In genomic region chr3:34504755-34505154, GRCh38 we compare ENCODE assay signal across 26 cellular contexts.
"Had no signal": no experiment of that assay in that cellular context is flagged by ENCODE, and none has a peak within 500 bp of the region (broad histone marks: within the 10 kb centered on the region; RNA-seq: fewer than 3 reads in every experiment).

No MANE protein-coding gene starts in this region.

- H3K36me3 ChIP-seq: left lung, lower lobe of right lung, neutrophil, ovary, stomach, thyroid gland had no signal

- H3K9me3 ChIP-seq: left lung, lower lobe of right lung, neutrophil, ovary, psoas muscle, stomach, thyroid gland had no signal

- ATAC-seq: activated CD8-positive, alpha-beta T cell treated with anti-CD3 and anti-CD28 coated beads for 36 hours; activated naive CD8-positive, alpha-beta T cell treated with anti-CD3 and anti-CD28 coated beads, Interleukin-2, amount 50 U/mL, for 24 hours; activated T-cell treated with anti-CD3 and anti-CD28 coated beads, Interleukin-2, amount 50 U/mL, for 4 hours; activated T-helper 17 cell treated with anti-CD3 and anti-CD28 coated beads, Interleukin-2, amount 50 U/mL, for 72 hours; left lung; lower lobe of right lung; natural killer cell treated with Interleukin-12 subunit alpha and Interleukin-12 subunit beta and Interleukin-15 and Interleukin-18, amount 100 ng/mL, for 72 hours; psoas muscle; stimulated activated naive B cell treated with anti-CD40 and anti-IgM and Interleukin-4, amounts not matched to agents 10 μg/mL and 1 μg/mL and 100 μg/mL, for 72 hours had no signal

- H3K27me3 ChIP-seq: left lung, neutrophil, ovary, stomach, thyroid gland had no signal

- H3K4me3 ChIP-seq: left lung, lower lobe of right lung, ovary, psoas muscle, stomach, thyroid gland had no signal

- H3K27ac ChIP-seq: left lung, lower lobe of right lung, neutrophil, ovary, psoas muscle, stomach, thyroid gland had no signal

- H3K4me1 ChIP-seq: left lung, lower lobe of right lung, psoas muscle, stomach, thyroid gland had no signal

- DNase-seq: activated CD4-positive, alpha-beta T cell treated with anti-CD3 and anti-CD28 coated beads for 1 hour; activated CD4-positive, alpha-beta T cell treated with anti-CD3 and anti-CD28 coated beads, Interleukin-2, amount 10 ng/mL, durations not matched to agents 7 days and 5 days; activated CD8-positive, alpha-beta T cell treated with anti-CD3 and anti-CD28 coated beads for 36 hours; activated gamma-delta T cell treated with Interleukin-2 at 50 U/mL for 16 hours; activated naive CD8-positive, alpha-beta T cell treated with anti-CD3 and anti-CD28 coated beads, Interleukin-2, amount 50 U/mL, for 24 hours; activated T-cell treated with anti-CD3 and anti-CD28 coated beads, Interleukin-2, amount 50 U/mL, for 4 hours; amygdala; central memory CD4-positive, alpha-beta T cell; foreskin fibroblast; head of caudate nucleus; hypothalamus; left lung; lower lobe of right lung; mesenchymal stem cell; ovary; psoas muscle; stimulated activated CD4-positive, alpha-beta T cell treated with anti-CD3 and anti-CD28 coated beads, Interleukin-15, amount 100 ng/mL, for 24 hours; stimulated activated CD4-positive, alpha-beta T cell treated with anti-CD3 and anti-CD28 coated beads, Interleukin-2, amount 100 ng/mL, for 24 hours; stimulated activated naive B cell treated with anti-CD40 and anti-IgM and Interleukin-4, amounts not matched to agents 10 μg/mL and 1 μg/mL and 100 μg/mL, for 72 hours; stomach; T-helper 9 cell; thyroid gland had no signal

- FAIRE-seq: endothelial cell of umbilical vein had no signal
